In the genomic region with DNA sequence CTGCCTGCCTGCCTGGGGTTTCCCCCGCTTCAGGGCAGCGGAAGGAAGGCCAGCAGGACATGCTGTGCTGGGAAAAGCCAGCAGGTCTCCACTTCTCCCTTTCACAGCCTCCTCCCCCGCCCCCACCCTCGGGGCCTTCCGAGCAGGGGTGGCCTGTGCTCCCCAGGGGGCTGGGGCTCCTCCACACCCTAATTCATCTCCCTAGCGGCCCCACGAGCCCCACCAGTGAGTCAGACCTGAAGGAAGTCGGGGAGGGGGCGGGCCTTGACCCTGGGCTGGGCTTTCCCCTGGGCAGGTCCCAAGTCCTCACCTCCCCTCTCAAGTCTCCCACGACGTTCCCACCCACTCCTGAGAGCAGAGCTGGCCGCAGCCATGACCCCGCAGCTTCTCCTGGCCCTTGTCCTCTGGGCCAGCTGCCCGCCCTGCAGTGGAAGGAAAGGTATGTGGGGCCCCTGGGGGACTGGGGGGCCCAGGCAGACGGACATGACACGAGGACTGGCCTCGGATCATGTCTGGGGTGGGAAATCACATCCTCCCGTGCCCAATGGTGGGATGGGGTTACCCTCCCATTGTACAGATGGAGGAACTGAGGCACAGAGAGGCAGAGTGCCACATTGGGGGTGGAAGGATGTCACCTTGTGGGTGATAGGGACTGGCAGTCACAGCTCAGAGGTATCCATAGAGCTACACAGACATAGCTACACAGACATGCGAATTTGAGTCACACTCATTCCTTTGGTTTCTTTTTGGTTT, we compare ENCODE assay signal across 1 cellular context.
TF ChIP-seq lines count a peak whose summit lies in the region.

A gene (plus strand): TSS at position 345 of the 753 bp plus-strand sequence. CDS start 28 bp downstream, at position 373.

TF ChIP-seq in K562, 482 proteins besides CTCF, POLR2A, EP300 and RAD21 (continued from another document):
- TF ChIP-seq, protein P1, sequence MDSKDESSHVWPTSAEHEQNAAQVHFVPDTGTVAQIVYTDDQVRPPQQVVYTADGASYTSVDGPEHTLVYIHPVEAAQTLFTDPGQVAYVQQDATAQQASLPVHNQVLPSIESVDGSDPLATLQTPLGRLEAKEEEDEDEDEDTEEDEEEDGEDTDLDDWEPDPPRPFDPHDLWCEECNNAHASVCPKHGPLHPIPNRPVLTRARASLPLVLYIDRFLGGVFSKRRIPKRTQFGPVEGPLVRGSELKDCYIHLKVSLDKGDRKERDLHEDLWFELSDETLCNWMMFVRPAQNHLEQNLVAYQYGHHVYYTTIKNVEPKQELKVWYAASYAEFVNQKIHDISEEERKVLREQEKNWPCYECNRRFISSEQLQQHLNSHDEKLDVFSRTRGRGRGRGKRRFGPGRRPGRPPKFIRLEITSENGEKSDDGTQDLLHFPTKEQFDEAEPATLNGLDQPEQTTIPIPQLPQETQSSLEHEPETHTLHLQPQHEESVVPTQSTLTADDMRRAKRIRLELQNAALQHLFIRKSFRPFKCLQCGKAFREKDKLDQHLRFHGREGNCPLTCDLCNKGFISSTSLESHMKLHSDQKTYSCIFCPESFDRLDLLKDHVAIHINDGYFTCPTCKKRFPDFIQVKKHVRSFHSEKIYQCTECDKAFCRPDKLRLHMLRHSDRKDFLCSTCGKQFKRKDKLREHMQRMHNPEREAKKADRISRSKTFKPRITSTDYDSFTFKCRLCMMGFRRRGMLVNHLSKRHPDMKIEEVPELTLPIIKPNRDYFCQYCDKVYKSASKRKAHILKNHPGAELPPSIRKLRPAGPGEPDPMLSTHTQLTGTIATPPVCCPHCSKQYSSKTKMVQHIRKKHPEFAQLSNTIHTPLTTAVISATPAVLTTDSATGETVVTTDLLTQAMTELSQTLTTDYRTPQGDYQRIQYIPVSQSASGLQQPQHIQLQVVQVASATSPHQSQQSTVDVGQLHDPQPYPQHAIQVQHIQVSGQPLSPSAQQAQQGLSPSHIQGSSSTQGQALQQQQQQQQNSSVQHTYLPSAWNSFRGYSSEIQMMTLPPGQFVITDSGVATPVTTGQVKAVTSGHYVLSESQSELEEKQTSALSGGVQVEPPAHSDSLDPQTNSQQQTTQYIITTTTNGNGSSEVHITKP (IDR thresholded peaks at IDR 0.05; ENCODE audit: partially characterized antibody) = peak; percentile 82
- TF ChIP-seq CBX3 (IDR thresholded peaks at IDR 0.05; ENCODE audit: borderline replicate concordance in 1 of 2, low read length in 2 of 2) (no peak), ZNF24 (IDR thresholded peaks at IDR 0.05) (0 out of 2 replicates have a peak, but pooled peaks have one; percentile 15), SMARCA5 (IDR thresholded peaks at IDR 0.05) (0 out of 2 replicates have a peak, but pooled peaks have one; percentile 35), E2F3 (CRISPR knock-in tag; IDR thresholded peaks at IDR 0.05) (no peak), U2AF2 (optimal IDR thresholded peaks at IDR 0.05; ENCODE audit: low read depth, low read length) (no peak), TCF7L2 (IDR thresholded peaks at IDR 0.05; ENCODE audit: low read depth, low read length) (no peak), ZNF263 (CRISPR knock-in tag; IDR thresholded peaks at IDR 0.05; ENCODE audit: borderline replicate concordance) (peak; percentile 98), EGR1 (conservative IDR thresholded peaks at IDR 0.05) (peak; percentile 78), ZBTB7A (IDR thresholded peaks at IDR 0.05; ENCODE audit: borderline replicate concordance, control insufficient read depth, low read depth, low read length) (peak; percentile 75; the same call in 1 of the 2 replicates), MAZ (CRISPR knock-in tag; conservative IDR thresholded peaks at IDR 0.05 in 1 of 2, IDR thresholded peaks at IDR 0.05 in 1 of 2) (peak in 1 of 2 experiments; percentile 81; a peak in 2 of 4 replicates), KDM1A (IDR thresholded peaks at IDR 0.05) (peak; percentile 67 to 81; a peak in 3 of 4 replicates), HDAC2 (IDR thresholded peaks at IDR 0.05) (peak; percentile 26; the same call in 1 of the 2 replicates)
- TF ChIP-seq, protein P2, sequence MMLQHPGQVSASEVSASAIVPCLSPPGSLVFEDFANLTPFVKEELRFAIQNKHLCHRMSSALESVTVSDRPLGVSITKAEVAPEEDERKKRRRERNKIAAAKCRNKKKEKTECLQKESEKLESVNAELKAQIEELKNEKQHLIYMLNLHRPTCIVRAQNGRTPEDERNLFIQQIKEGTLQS (IDR thresholded peaks at IDR 0.05) = 0 out of 2 replicates have a peak, but pooled peaks have one; percentile 13
- TF ChIP-seq, protein P2 (CRISPR knock-in tag; conservative IDR thresholded peaks at IDR 0.05) = no peak
- TF ChIP-seq, protein P3, sequence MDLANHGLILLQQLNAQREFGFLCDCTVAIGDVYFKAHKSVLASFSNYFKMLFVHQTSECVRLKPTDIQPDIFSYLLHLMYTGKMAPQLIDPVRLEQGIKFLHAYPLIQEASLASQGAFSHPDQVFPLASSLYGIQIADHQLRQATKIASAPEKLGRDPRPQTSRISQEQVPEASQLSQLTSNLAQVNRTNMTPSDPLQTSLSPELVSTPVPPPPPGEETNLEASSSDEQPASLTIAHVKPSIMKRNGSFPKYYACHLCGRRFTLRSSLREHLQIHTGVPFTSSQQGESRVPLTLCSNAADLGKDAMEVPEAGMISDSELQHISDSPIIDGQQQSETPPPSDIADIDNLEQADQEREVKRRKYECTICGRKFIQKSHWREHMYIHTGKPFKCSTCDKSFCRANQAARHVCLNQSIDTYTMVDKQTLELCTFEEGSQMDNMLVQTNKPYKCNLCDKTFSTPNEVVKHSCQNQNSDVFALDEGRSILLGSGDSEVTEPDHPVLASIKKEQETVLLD (IDR thresholded peaks at IDR 0.05) = peak; percentile 18; the same call in 1 of the 2 replicates
